9 cellular contexts compared by ENCODE assay signal in genomic region chr11:12287009-12287373, GRCh38.
A peak's percentile ranks its signal among the peaks of the same experiment; 100 is the strongest.
DNase-seq lines count a peak whose midpoint lies in the region; ATAC-seq lines count a peak whose summit lies in the region.
"Had no signal": no experiment of that assay in that cellular context is flagged by ENCODE, and none has a peak within 500 bp of the region (broad histone marks: within the 10 kb centered on the region; RNA-seq: fewer than 3 reads in every experiment).

No MANE protein-coding gene starts in this region.

- H3K27ac ChIP-seq in HUES64 (ENCODE audit: low read depth, low read length) (peak overlapping the region; percentile 32; the same call in 1 of the 2 replicates), duodenal mucosa (ENCODE audit: low read depth, low read length) (peak overlapping the region; percentile 37), mesodermal cell (ENCODE audit: low read depth, low read length, severe bottlenecking) (peak overlapping the region; percentile 97)

- H3K4me1 ChIP-seq in HUES64 (ENCODE audit: insufficient read depth, low read length) (peaks cover 18% of the 10 kb centered on the region), duodenal mucosa (ENCODE audit: control insufficient read depth in 1 of 2, insufficient read depth in 2 of 2, low read length in 2 of 2) (peaks cover 4 to 12% of the 10 kb centered on the region in 2 donors), mesodermal cell (ENCODE audit: control insufficient read depth, insufficient read depth, low read length, poor library complexity, severe bottlenecking) (peaks cover 51% of the 10 kb centered on the region)

- no peaks in the 10 kb centered on the region for H3K36me3 ChIP-seq in HUES64 (ENCODE audit: insufficient read depth, low read length)
- H3K36me3 ChIP-seq in duodenal mucosa (ENCODE audit: control insufficient read depth in 1 of 2, insufficient read depth in 2 of 2, low read length in 2 of 2), result no peaks in the 10 kb centered on the region
- H3K36me3 ChIP-seq in mesodermal cell (ENCODE audit: control insufficient read depth, insufficient read depth, low read length), result no peaks in the 10 kb centered on the region

- DNase-seq in A172 (ENCODE audit: low spot score) (peak; percentile 98), NCI-H128 (lab: John Stamatoyannopoulos, UW; ENCODE audit: unreplicated experiment) (no peak), COLO668 (lab: John Stamatoyannopoulos, UW; ENCODE audit: unreplicated experiment) (no peak), DMS153 (lab: John Stamatoyannopoulos, UW) (no peak)
- DNase-seq: cerebellar nuclear complex had no signal

- no peak for ATAC-seq in GM18873 (IDR thresholded peaks at IDR 0.05; ENCODE audit: low FRiP score, unreplicated experiment)

- no peak overlapping the region for H3K4me3 ChIP-seq in HUES64 (ENCODE audit: low read length)
- H3K4me3 ChIP-seq in duodenal mucosa (ENCODE audit: low read depth in 1 of 2, low read length in 2 of 2), result no peak overlapping the region
- H3K4me3 ChIP-seq in mesodermal cell (ENCODE audit: extremely low read depth, insufficient read depth, low read length, poor library complexity, severe bottlenecking), result peak overlapping the region; percentile 11

- H3K9me3 ChIP-seq in HUES64 (ENCODE audit: insufficient read depth, low read depth, low read length) (no peaks in the 10 kb centered on the region), duodenal mucosa (ENCODE audit: control insufficient read depth in 1 of 2, low read length in 2 of 2) (no peaks in the 10 kb centered on the region), mesodermal cell (ENCODE audit: control insufficient read depth, low read length) (no peaks in the 10 kb centered on the region)

- WGBS in HUES64, result 39% methylated on average over 2 of the region's 2 CpGs
- no CpG with 5 or more reads among the region's 2 CpGs for WGBS in mesodermal cell (ENCODE audit: insufficient coverage in 2 of 2), 2 experiments

- no peaks in the 10 kb centered on the region for H3K27me3 ChIP-seq in HUES64 (ENCODE audit: insufficient read depth, low read length)
- no peaks in the 10 kb centered on the region for H3K27me3 ChIP-seq in duodenal mucosa (ENCODE audit: control insufficient read depth in 1 of 2, insufficient read depth in 2 of 2, low read length in 2 of 2)

- H3K9ac ChIP-seq in HUES64 (ENCODE audit: low read depth, low read length) (peak overlapping the region; percentile 43; the same call in 1 of the 2 replicates), duodenal mucosa (ENCODE audit: low read depth in 1 of 2, low read length in 2 of 2) (no peak overlapping the region)

Comparison
In these comparisons a context has a peak if more than half of its experiments do, and no peak if none do; other contexts are left out.
1. H3K27ac ChIP-seq: peak in every context shown above with its lines; median percentile 97 in mesodermal cell; 37 in duodenal mucosa; 32 in HUES64.